8 cellular contexts compared by ENCODE assay signal in genomic region chr9:129174102-129174723, GRCh38. TPM values are rescaled to one million over a fixed set of nuclear protein-coding genes. Genes with fewer than 3 reads are reported as not detected.
DNase-seq lines count a peak whose midpoint lies in the region; ATAC-seq and TF ChIP-seq lines count a peak whose summit lies in the region.

No MANE protein-coding gene starts in this region.

- peak overlapping the region; percentile 93 for H3K4me3 ChIP-seq in adipocyte (ENCODE audit: low read length)
- peak overlapping the region; percentile 82 for H3K4me3 ChIP-seq in parathyroid adenoma (ENCODE audit: low read depth, low read length)
- H3K4me3 ChIP-seq in thyroid gland (replicated peaks in 1 of 3) = peak overlapping the region; percentile 47 to 81 (median 79)

- H3K9me3 ChIP-seq in adipocyte (ENCODE audit: control insufficient read depth, low read length) = no peaks in the 10 kb centered on the region
- no peaks in the 10 kb centered on the region for H3K9me3 ChIP-seq in parathyroid adenoma (ENCODE audit: control insufficient read depth, low read length)
- no peaks in the 10 kb centered on the region for H3K9me3 ChIP-seq in thyroid gland

- peak in 1 of 2 donors; percentile 79 for TF ChIP-seq POLR2A in thyroid gland (IDR thresholded peaks at IDR 0.05)

- intact Hi-C loops in cardiac septum (cut with DNase I) = loop anchor here (1.0 to 2.0 kb wide), 4 partner anchors 161 to 437 kb away; no protein-coding TSS in a partner anchor
- intact Hi-C loops in thyroid gland (cut with DNase I) = loop anchor here (5.0 kb wide), 2 partner anchors 318 to 438 kb away; no protein-coding TSS in a partner anchor

- no peak for ATAC-seq in HG03432 (IDR thresholded peaks at IDR 0.05; ENCODE audit: unreplicated experiment)

- peak overlapping the region; percentile 80 for H2AFZ ChIP-seq in parathyroid adenoma

- 0 to 1% methylated on average over 3 to 31 of the region's 55 CpGs for WGBS in thyroid gland, 2 donors

- peak overlapping the region; percentile 100 for H3K4me2 ChIP-seq in parathyroid adenoma (ENCODE audit: low read length)

- in situ Hi-C loops in G401 (cut with HindIII; ENCODE audit: low sequenced_read_pairs) = no loop called here

- H3K4me1 ChIP-seq in adipocyte (ENCODE audit: control insufficient read depth, insufficient read depth, low read length) = peaks cover 28% of the 10 kb centered on the region
- peaks cover 5% of the 10 kb centered on the region for H3K4me1 ChIP-seq in parathyroid adenoma
- H3K4me1 ChIP-seq in thyroid gland = peaks cover 45 to 52% of the 10 kb centered on the region in 2 donors

- DNase-seq in G401 (ENCODE audit: low spot score) (peak; percentile 86), NCI-H1048 (lab: John Stamatoyannopoulos, UW) (peak; percentile 51), SW 1271 (lab: John Stamatoyannopoulos, UW) (peak; percentile 34 to 82), adipocyte (ENCODE audit: low read depth) (peak; percentile 97), cardiac septum (ENCODE audit: low spot score) (peak; percentile 95), thyroid gland (peak; percentile 92 to 95)

- peak overlapping the region; percentile 85 for H3K27ac ChIP-seq in parathyroid adenoma
- H3K27ac ChIP-seq in thyroid gland = peak overlapping the region; percentile 94 to 100 (median 98)

- no peaks in the 10 kb centered on the region for H3K27me3 ChIP-seq in adipocyte (replicated peaks; ENCODE audit: control insufficient read depth, insufficient read depth, low read length)
- no peaks in the 10 kb centered on the region for H3K27me3 ChIP-seq in parathyroid adenoma (ENCODE audit: control insufficient read depth, insufficient read depth, low read length)
- H3K27me3 ChIP-seq in thyroid gland = no peaks in the 10 kb centered on the region

- H3K36me3 ChIP-seq in adipocyte (ENCODE audit: control insufficient read depth, insufficient read depth, low read length, severe bottlenecking) = no peaks in the 10 kb centered on the region
- H3K36me3 ChIP-seq in parathyroid adenoma (ENCODE audit: control insufficient read depth, insufficient read depth, low read length) = no peaks in the 10 kb centered on the region
- H3K36me3 ChIP-seq in thyroid gland = no peaks in the 10 kb centered on the region

- TF ChIP-seq CTCF in parathyroid adenoma (IDR thresholded peaks at IDR 0.05) (peak; percentile 87), thyroid gland (IDR thresholded peaks at IDR 0.05) (peak; percentile 84 to 97 (median 94))

- peak overlapping the region; percentile 99 for H3K9ac ChIP-seq in adipocyte (ENCODE audit: low read length)
- no peak overlapping the region for H3K9ac ChIP-seq in parathyroid adenoma

- no peaks in the 10 kb centered on the region for H3K79me2 ChIP-seq in parathyroid adenoma

RNA-seq across cellular contexts. Expression of gene IER5L, which starts 3.8 kb away (rescaled TPM):
- total RNA-seq in G401 (2014; rRNA removed; shearing (Covaris generic)) = 92.7 and 121 TPM in 2 replicates
- total RNA-seq in cardiac septum = 12.6 TPM
- 10 to 100 TPM in 3 of 4 donors, 1 to 10 TPM in 1; 7.8 to 20.2 (median 12.6) TPM for total RNA-seq in thyroid gland
